10 cellular contexts compared by ENCODE assay signal in the genomic region with DNA sequence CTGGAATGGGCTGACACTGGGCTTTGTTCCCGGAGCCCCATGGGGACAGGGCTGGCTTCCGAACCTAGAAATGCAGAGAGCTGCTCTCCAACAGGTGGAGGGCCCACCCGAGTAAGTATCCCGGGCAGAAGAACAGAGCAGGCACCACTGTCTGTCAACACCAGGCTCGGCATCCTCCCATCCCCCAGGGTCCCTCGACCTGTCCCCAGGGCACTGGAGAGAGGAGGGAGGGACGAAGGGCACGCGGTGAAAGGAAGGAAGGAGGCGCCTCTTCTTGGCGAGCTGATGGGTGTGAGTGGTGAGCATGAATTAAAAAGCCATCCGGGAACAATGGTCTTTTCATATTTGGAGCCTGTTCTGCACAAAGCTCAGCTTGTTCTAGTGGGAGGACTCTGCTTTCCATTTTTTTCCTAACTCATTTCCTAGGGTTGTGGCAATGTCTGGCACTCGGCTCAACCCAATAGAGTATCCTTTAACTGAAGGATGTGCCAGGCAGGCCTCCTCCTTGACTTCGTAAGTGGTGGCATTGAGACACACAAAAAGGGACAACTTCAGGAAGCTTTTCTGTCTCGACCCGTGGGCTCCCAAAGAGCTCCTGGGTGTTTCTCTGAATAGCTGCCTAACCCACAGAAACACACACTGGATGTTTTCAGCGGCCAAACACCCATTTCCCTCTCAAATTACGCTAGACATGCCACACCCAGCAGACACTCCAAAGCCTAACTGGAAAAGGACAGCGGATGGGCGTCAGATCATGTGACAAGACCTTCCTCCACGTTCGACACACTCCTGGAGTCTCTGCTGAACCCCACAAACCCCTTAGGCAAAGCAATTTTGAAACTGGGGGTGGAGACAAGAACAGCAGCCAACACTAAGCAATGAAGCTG. TPM values are rescaled to one million over a fixed set of nuclear protein-coding genes. Genes with fewer than 3 reads are reported as not detected.
DNase-seq lines count a peak whose midpoint lies in the region; ATAC-seq and TF ChIP-seq lines count a peak whose summit lies in the region.
"Had no signal": no experiment of that assay in that cellular context is flagged by ENCODE, and none has a peak within 500 bp of the region (broad histone marks: within the 10 kb centered on the region; RNA-seq: fewer than 3 reads in every experiment).

No MANE protein-coding gene starts in this region.

- no peak overlapping the region for H2AFZ ChIP-seq in MM.1S (ENCODE audit: low read length)

- no peaks in the 10 kb centered on the region for H4K20me1 ChIP-seq in MM.1S (ENCODE audit: insufficient read depth, low read length)

- peaks cover 40% of the 10 kb centered on the region for H3K4me1 Mint-ChIP-seq in nephron progenitor cell
- no peaks in the 10 kb centered on the region for H3K4me1 Mint-ChIP-seq in activated T-cell treated with anti-CD3 and anti-CD28 coated beads, Interleukin-2, amount 50 U/mL, for 24 hours (ENCODE audit: low read depth)

- intact Hi-C loops in A673 (cut with micrococcal nuclease; ENCODE audit: unreplicated experiment) = no loop called here

- H3K9me3 Mint-ChIP-seq in nephron progenitor cell = peaks cover 29% of the 10 kb centered on the region
- peaks cover 4% of the 10 kb centered on the region for H3K9me3 Mint-ChIP-seq in activated T-cell treated with anti-CD3 and anti-CD28 coated beads, Interleukin-2, amount 50 U/mL, for 24 hours

- peak overlapping the region; percentile 2 for H3K27ac ChIP-seq in A673 (ENCODE audit: low read depth, low read length, poor library complexity, severe bottlenecking)
- H3K27ac ChIP-seq in MM.1S (ENCODE audit: low read length) = no peak overlapping the region
- H3K27ac ChIP-seq: BLaER1 treated with 17β-estradiol and CSF1 and Interleukin-3, amounts not matched to agents 10 nM and 100 nM; HL-60 had no signal

- TF ChIP-seq CTCF in A673 (conservative IDR thresholded peaks at IDR 0.05; ENCODE audit: low read depth, low read length) = no peak
- TF ChIP-seq CTCF in fibroblast of mammary gland (conservative IDR thresholded peaks at IDR 0.05; ENCODE audit: control insufficient read depth, insufficient read depth, low read depth, low read length) = no peak
- TF ChIP-seq CTCF in nephron progenitor cell (IDR thresholded peaks at IDR 0.05) = no peak
- TF ChIP-seq CTCF in MM.1S (IDR thresholded peaks at IDR 0.05; ENCODE audit: low read length) = no peak

- H3K27ac Mint-ChIP-seq in nephron progenitor cell = peak overlapping the region; percentile 49
- no peak overlapping the region for H3K27ac Mint-ChIP-seq in activated T-cell treated with anti-CD3 and anti-CD28 coated beads, Interleukin-2, amount 50 U/mL, for 24 hours

- peaks cover 40% of the 10 kb centered on the region for H3K36me3 Mint-ChIP-seq in nephron progenitor cell (ENCODE audit: low read depth)
- no peaks in the 10 kb centered on the region for H3K36me3 Mint-ChIP-seq in activated T-cell treated with anti-CD3 and anti-CD28 coated beads, Interleukin-2, amount 50 U/mL, for 24 hours (ENCODE audit: low read depth)

- no peaks in the 10 kb centered on the region for H3K9me2 ChIP-seq in MM.1S (replicated peaks; ENCODE audit: insufficient read depth, low read length)

- peaks cover 5% of the 10 kb centered on the region for H3K27me3 Mint-ChIP-seq in nephron progenitor cell (ENCODE audit: low read depth, poor library complexity)
- no peaks in the 10 kb centered on the region for H3K27me3 Mint-ChIP-seq in activated T-cell treated with anti-CD3 and anti-CD28 coated beads, Interleukin-2, amount 50 U/mL, for 24 hours

- H3K9me3 ChIP-seq in A673 (ENCODE audit: low read depth, low read length, poor library complexity, severe bottlenecking) (no peaks in the 10 kb centered on the region), MM.1S (replicated peaks; ENCODE audit: insufficient read depth, low read length) (no peaks in the 10 kb centered on the region)

- H3F3A ChIP-seq in MM.1S (ENCODE audit: insufficient read depth, low read length) = no peaks in the 10 kb centered on the region

- H3K27me3 ChIP-seq in A673 (replicated peaks; ENCODE audit: insufficient read depth, low read depth, low read length, poor library complexity) = no peaks in the 10 kb centered on the region
- no peaks in the 10 kb centered on the region for H3K27me3 ChIP-seq in MM.1S (replicated peaks; ENCODE audit: insufficient read depth, low read length)
- H3K27me3 ChIP-seq: BLaER1 treated with 17β-estradiol and CSF1 and Interleukin-3, amounts not matched to agents 10 nM and 100 nM had no signal

- DNase-seq in A673 (ENCODE audit: low spot score) (peak; percentile 65), NCI-H345 treated with DMSO at 0.1 percent for 48 hours (lab: John Stamatoyannopoulos, UW; ENCODE audit: unreplicated experiment) (peak; percentile 66), fibroblast of mammary gland (ENCODE audit: low read depth) (peak; percentile 46), nephron progenitor cell (no peak), A172 (ENCODE audit: low spot score) (no peak), MM.1S (no peak)
- DNase-seq in activated T-cell treated with anti-CD3 and anti-CD28 coated beads, Interleukin-2, amount 50 U/mL, for 24 hours = no peak

- no TSS peak for BruUV-seq in A673 (replicated peaks; lab: Mats Ljungman, UMichigan)

- H3K36me3 ChIP-seq in A673 (ENCODE audit: insufficient read depth, low read length, poor library complexity, severe bottlenecking) = no peaks in the 10 kb centered on the region
- no peaks in the 10 kb centered on the region for H3K36me3 ChIP-seq in MM.1S (replicated peaks; ENCODE audit: insufficient read depth, low read length)

- H3K4me3 ChIP-seq in A673 (ENCODE audit: low read depth, low read length, poor library complexity, severe bottlenecking) = no peak overlapping the region
- no peak overlapping the region for H3K4me3 ChIP-seq in fibroblast of mammary gland (ENCODE audit: control insufficient read depth, low read depth, low read length)
- H3K4me3 ChIP-seq in MM.1S (ENCODE audit: low read length) = no peak overlapping the region
- H3K4me3 ChIP-seq: BLaER1 treated with 17β-estradiol and CSF1 and Interleukin-3, amounts not matched to agents 10 nM and 100 nM had no signal

- CTCF ChIA-PET in A673 (lab: Charles Lee) = interaction anchor here (0.6 kb wide), 1 partner anchor 36 kb away, joined by 12 read pairs; no protein-coding TSS in a partner anchor

- H3K9ac ChIP-seq in MM.1S (ENCODE audit: low read length) = no peak overlapping the region
- H3K9ac ChIP-seq: BLaER1 treated with 17β-estradiol and CSF1 and Interleukin-3, amounts not matched to agents 10 nM and 100 nM had no signal

- no peak overlapping the region for H3K4me2 ChIP-seq in MM.1S (ENCODE audit: low read depth, low read length)
- H3K4me2 ChIP-seq: BLaER1 treated with 17β-estradiol and CSF1 and Interleukin-3, amounts not matched to agents 10 nM and 100 nM had no signal

- POLR2A ChIA-PET in A673 (lab: Charles Lee; ENCODE audit: low non-redundant PET) = no interaction called here

- H3K4me3 Mint-ChIP-seq in nephron progenitor cell = no peak overlapping the region
- H3K4me3 Mint-ChIP-seq in activated T-cell treated with anti-CD3 and anti-CD28 coated beads, Interleukin-2, amount 50 U/mL, for 24 hours = no peak overlapping the region

- H3K4me1 ChIP-seq in A673 (ENCODE audit: insufficient read depth, low read length, poor library complexity, severe bottlenecking) (peaks cover 21% of the 10 kb centered on the region), MM.1S (ENCODE audit: low read length) (no peaks in the 10 kb centered on the region)

- no peaks in the 10 kb centered on the region for H3K79me2 ChIP-seq in MM.1S (ENCODE audit: low read length)

- ATAC-seq in GM18867 (IDR thresholded peaks at IDR 0.05; ENCODE audit: unreplicated experiment) = no peak

RNA-seq across cellular contexts. Expression of a gene that starts 47.7 kb away (rescaled TPM):
- 21.7 and 21.8 TPM in 2 replicates for total RNA-seq in A673 (2021)
- total RNA-seq in A172 (2014; rRNA removed; shearing (Covaris generic)) = 2.4 and 2.5 TPM in 2 replicates

Comparison
In these comparisons a context has a peak if more than half of its experiments do, and no peak if none do; other contexts are left out.
1. DNase-seq: peak in A673 (single experiment), NCI-H345 treated with DMSO at 0.1 percent for 48 hours (single experiment) and fibroblast of mammary gland (single experiment); none in nephron progenitor cell (single experiment), A172 (single experiment), MM.1S (single experiment) and activated T-cell treated with anti-CD3 and anti-CD28 coated beads, Interleukin-2, amount 50 U/mL, for 24 hours (single experiment).